1 cellular context compared by ENCODE assay signal in genomic region chr10:78471723-78472541, GRCh38.
TF ChIP-seq lines count a peak whose summit lies in the region.

No MANE protein-coding gene starts in this region.

TF ChIP-seq in H1, 55 proteins besides CTCF, POLR2A, EP300 and RAD21:
- TF ChIP-seq ZNF274 (IDR thresholded peaks at IDR 0.05; ENCODE audit: borderline replicate concordance, extremely low read depth, low read length) (no peak), FOSL1 (IDR thresholded peaks at IDR 0.05; ENCODE audit: insufficient read depth, low read depth, low read length) (no peak), RXRA (IDR thresholded peaks at IDR 0.05; ENCODE audit: insufficient read depth, low read depth, low read length) (no peak), YY1 (IDR thresholded peaks at IDR 0.05; ENCODE audit: low read depth, low read length) (no peak), PHF8 (conservative IDR thresholded peaks at IDR 0.05; ENCODE audit: low read depth, low read length) (no peak), POU5F1 (IDR thresholded peaks at IDR 0.05; ENCODE audit: low read depth, low read length) (no peak), EGR1 (IDR thresholded peaks at IDR 0.05; ENCODE audit: borderline replicate concordance, low read depth, low read length) (no peak), TEAD4 (IDR thresholded peaks at IDR 0.05; ENCODE audit: low read depth, low read length) (no peak), SP2 (IDR thresholded peaks at IDR 0.05; ENCODE audit: low read length) (no peak), CHD2 (IDR thresholded peaks at IDR 0.05; ENCODE audit: low read length) (no peak), CREB1 (IDR thresholded peaks at IDR 0.05) (no peak), CBX5 (IDR thresholded peaks at IDR 0.05; ENCODE audit: low read depth, low read length) (no peak)
